8 cellular contexts compared by ENCODE assay signal in genomic region chr17:57597531-57598453, GRCh38.
A peak's percentile ranks its signal among the peaks of the same experiment; 100 is the strongest.
DNase-seq lines count a peak whose midpoint lies in the region; ATAC-seq and TF ChIP-seq lines count a peak whose summit lies in the region.

No MANE protein-coding gene starts in this region.

- peaks cover 57 to 100% (median 96%) of the 10 kb centered on the region in 10 experiments for H3K4me1 ChIP-seq in BLaER1 treated with 17β-estradiol and CSF1 and Interleukin-3, amounts not matched to agents 10 nM and 100 nM

- TF ChIP-seq CTCF in GM13977 (IDR thresholded peaks at IDR 0.05; ENCODE audit: extremely low read depth, insufficient read depth, missing control alignments) (peak; percentile 68), fibroblast of the aortic adventitia (IDR thresholded peaks at IDR 0.05; ENCODE audit: insufficient read depth, low read length) (peak; percentile 92), neural crest cell (conservative IDR thresholded peaks at IDR 0.05) (peak; percentile 85)

- peaks cover 8 to 26% (median 16%) of the 10 kb centered on the region in 11 experiments for H3K9me3 ChIP-seq in BLaER1 treated with 17β-estradiol and CSF1 and Interleukin-3, amounts not matched to agents 10 nM and 100 nM (replicated peaks in 1 of 11)

- H3K9me3 Mint-ChIP-seq in neural crest cell: peaks cover 3% of the 10 kb centered on the region

- H3K36me3 ChIP-seq in BLaER1 treated with 17β-estradiol and CSF1 and Interleukin-3, amounts not matched to agents 10 nM and 100 nM: peaks cover 0 to 98% (median 25%) of the 10 kb centered on the region in 11 experiments; a peak in 13 of 22 replicates

- DNase-seq in GM13977 (ENCODE audit: low spot score) (no peak), NCI-H2227 treated with DMSO at 0.1 percent for 48 hours (lab: John Stamatoyannopoulos, UW) (peak; percentile 70), fibroblast of the aortic adventitia (ENCODE audit: low read depth) (peak; percentile 85), neural crest cell (ENCODE audit: low read depth, low spot score) (peak; percentile 74), GM19240 (ENCODE audit: insufficient read length, low spot score) (no peak)
- DNase-seq in activated CD4-positive, alpha-beta T cell treated with anti-CD3 and anti-CD28 coated beads, Interleukin-2, amount 50 U/mL, for 48 hours: peak; percentile 39 to 53

- peak overlapping the region; percentile 49 for H3K4me3 Mint-ChIP-seq in neural crest cell

- no peak overlapping the region for H3K9ac ChIP-seq in BLaER1 treated with 17β-estradiol and CSF1 and Interleukin-3, amounts not matched to agents 10 nM and 100 nM

- ATAC-seq in HG02759 (IDR thresholded peaks at IDR 0.05; ENCODE audit: unreplicated experiment): no peak

- H3K27me3 ChIP-seq in BLaER1 treated with 17β-estradiol and CSF1 and Interleukin-3, amounts not matched to agents 10 nM and 100 nM: no peaks in the 10 kb centered on the region

- H3K4me3 ChIP-seq in BLaER1 treated with 17β-estradiol and CSF1 and Interleukin-3, amounts not matched to agents 10 nM and 100 nM: no peak overlapping the region
- no peak overlapping the region for H3K4me3 ChIP-seq in fibroblast of the aortic adventitia (ENCODE audit: low read depth, low read length)

- H3K27me3 Mint-ChIP-seq in neural crest cell (ENCODE audit: low read depth): no peaks in the 10 kb centered on the region

- H3K27ac ChIP-seq in BLaER1 treated with 17β-estradiol and CSF1 and Interleukin-3, amounts not matched to agents 10 nM and 100 nM: peak overlapping the region in 1 of 11 experiments; percentile 78; a peak in 1 of 22 replicates

- peak overlapping the region; percentile 82 for H3K27ac Mint-ChIP-seq in neural crest cell (ENCODE audit: unreplicated experiment)

- peaks cover 10% of the 10 kb centered on the region for H3K36me3 Mint-ChIP-seq in neural crest cell (ENCODE audit: low read depth)

- peaks cover 32% of the 10 kb centered on the region for H3K4me1 Mint-ChIP-seq in neural crest cell

- in situ Hi-C loops in GM13977 (cut with MboI; ENCODE audit: low pct_unique_long_range_greater_than_20kb, low sequenced_read_pairs, unreplicated experiment): no loop called here

- H4K20me1 ChIP-seq in BLaER1 treated with 17β-estradiol and CSF1 and Interleukin-3, amounts not matched to agents 10 nM and 100 nM: no peaks in the 10 kb centered on the region; a peak in 2 of 22 replicates

- peak overlapping the region in 10 of 11 experiments; percentile 9 to 96 (median 82); a peak in 17 of 22 replicates for H3K4me2 ChIP-seq in BLaER1 treated with 17β-estradiol and CSF1 and Interleukin-3, amounts not matched to agents 10 nM and 100 nM

Comparison
In these comparisons a context has a peak if more than half of its experiments do, and no peak if none do; other contexts are left out.
1. DNase-seq: peak in NCI-H2227 treated with DMSO at 0.1 percent for 48 hours (single experiment), activated CD4-positive, alpha-beta T cell treated with anti-CD3 and anti-CD28 coated beads, Interleukin-2, amount 50 U/mL, for 48 hours (2 of 2), fibroblast of the aortic adventitia (single experiment) and neural crest cell (single experiment); none in GM13977 (single experiment) and GM19240 (single experiment).
2. Peak in every context shown above with its lines, with median percentiles within 50 percentile points of each other: CTCF ChIP-seq.